Comparison of ENCODE assay signal across 16 cellular contexts in the genomic region with DNA sequence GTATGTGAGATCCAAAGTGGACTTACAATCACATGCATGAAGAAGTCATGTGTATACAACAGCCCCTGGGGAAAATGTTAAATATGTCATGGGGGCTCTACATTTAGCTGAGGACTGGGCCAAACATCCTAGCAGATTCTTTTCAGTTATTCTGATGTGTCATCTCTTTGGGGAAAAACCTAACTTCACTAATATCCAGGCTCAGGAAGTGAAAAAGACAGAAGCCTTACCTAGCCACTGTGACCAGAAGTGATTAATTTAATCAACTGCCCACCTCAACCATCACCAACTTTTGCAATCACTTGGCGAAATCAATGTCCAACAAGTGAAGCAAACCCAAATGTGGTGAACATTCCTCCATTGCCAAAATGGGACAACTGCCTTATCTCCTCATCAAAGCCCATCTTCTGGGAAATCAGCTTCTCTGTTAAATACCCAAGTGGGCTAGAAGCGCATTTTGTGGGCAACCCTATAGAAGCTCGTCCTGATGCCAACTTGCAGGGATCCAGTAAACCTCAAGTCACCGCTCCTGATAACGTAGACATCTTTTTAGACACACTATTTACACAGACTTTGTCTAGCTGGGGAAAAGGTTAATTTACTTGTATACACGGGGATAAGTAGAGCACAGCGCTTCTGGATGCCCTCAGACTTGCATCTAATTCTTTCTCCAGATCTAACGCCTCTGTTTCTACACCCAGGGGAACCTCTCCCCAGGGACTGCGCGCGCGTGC. TPM values are rescaled to one million over a fixed set of nuclear protein-coding genes. Genes with fewer than 3 reads are reported as not detected.
DNase-seq lines count a peak whose midpoint lies in the region; ATAC-seq, FAIRE-seq and TF ChIP-seq lines count a peak whose summit lies in the region.
"Had no signal": no experiment of that assay in that cellular context is flagged by ENCODE, and none has a peak within 500 bp of the region (broad histone marks: within the 10 kb centered on the region; RNA-seq: fewer than 3 reads in every experiment).

No MANE protein-coding gene starts in this region.

- H3K36me3 Mint-ChIP-seq in naive thymus-derived CD8-positive, alpha-beta T cell = peaks cover 0 to 7% (median 0%) of the 10 kb centered on the region in 3 donors
- H3K36me3 Mint-ChIP-seq: CD8-positive, alpha-beta T cell had no signal

- H3K27me3 ChIP-seq in H1 (replicated peaks in 1 of 4; ENCODE audit: control insufficient read depth in 3 of 4, extremely low read depth in 1 of 4, insufficient read depth in 3 of 4, low read length in 3 of 4) (peaks cover 25 to 52% (median 49%) of the 10 kb centered on the region in 4 experiments), tibial nerve (peaks cover 0 to 6% of the 10 kb centered on the region in 2 donors)

- no peaks in the 10 kb centered on the region for H3K79me2 ChIP-seq in H1 (ENCODE audit: control insufficient read depth in 1 of 2, insufficient read depth in 2 of 2, low read length in 2 of 2)

- H3K4me3 Mint-ChIP-seq in naive thymus-derived CD8-positive, alpha-beta T cell = peak overlapping the region in 6 of 10 donors; percentile 34 to 59 (median 40)
- peak overlapping the region in 1 of 2 donors; percentile 37 for H3K4me3 Mint-ChIP-seq in stimulated activated naive CD8-positive, alpha-beta T cell treated with anti-CD3 and anti-CD28 coated beads, Interleukin-15, amount 100 ng/mL, for 72 hours
- H3K4me3 Mint-ChIP-seq: activated T-helper 17 cell treated with anti-CD3 and anti-CD28 coated beads, Interleukin-2, amount 50 U/mL, for 72 hours had no signal

- H3K36me3 ChIP-seq in H1 (ENCODE audit: control insufficient read depth in 2 of 4, insufficient read depth in 4 of 4, low read length in 3 of 4) = no peaks in the 10 kb centered on the region
- no peaks in the 10 kb centered on the region for H3K36me3 ChIP-seq in tibial nerve

- TF ChIP-seq POLR2A in H1 (IDR thresholded peaks at IDR 0.05; ENCODE audit: control extremely low read depth in 1 of 2, low read depth in 2 of 2, low read length in 2 of 2) (no peak), tibial nerve (IDR thresholded peaks at IDR 0.05) (no peak)

- H4K20me1 ChIP-seq in H1 (replicated peaks in 1 of 2; ENCODE audit: control insufficient read depth in 1 of 2, insufficient read depth in 2 of 2, low read length in 2 of 2) = peaks cover 3 to 9% of the 10 kb centered on the region in 2 experiments

- H3K27ac ChIP-seq in H1 (ENCODE audit: low read depth, low read length) = no peak overlapping the region
- peak overlapping the region in 2 of 4 donors; percentile 80 for H3K27ac ChIP-seq in tibial nerve
- H3K27ac ChIP-seq: 22Rv1 had no signal

- H3K79me1 ChIP-seq in H1 (ENCODE audit: low read depth, low read length) = no peaks in the 10 kb centered on the region

- peaks cover 7% of the 10 kb centered on the region; the same call in 1 of the 2 replicates for H3K23me2 ChIP-seq in H1 (ENCODE audit: low read depth, low read length)

- no peak overlapping the region for H3K23ac ChIP-seq in H1 (ENCODE audit: insufficient read length)

- no peak overlapping the region for H2BK20ac ChIP-seq in H1 (ENCODE audit: low read length)

- POLR2A ChIA-PET in H1 (lab: Charles Lee; ENCODE audit: partially characterized antibody) = interaction anchor here (0.6 to 1.1 kb wide), 2 partner anchors 9 to 1834 kb away, joined by 3 read pairs; no protein-coding TSS in a partner anchor
- POLR2A ChIA-PET in naive thymus-derived CD8-positive, alpha-beta T cell (lab: Charles Lee) = no interaction called here

- H3K56ac ChIP-seq in H1 (replicated peaks; ENCODE audit: insufficient read length, low read depth, low read length) = no peak overlapping the region

- no peak overlapping the region for H3K9ac ChIP-seq in H1 (replicated peaks in 1 of 4; ENCODE audit: extremely low read depth in 1 of 4, low read depth in 3 of 4, low read length in 3 of 4)

- H3K14ac ChIP-seq in H1 (ENCODE audit: insufficient read length) = no peak overlapping the region

- H2BK120ac ChIP-seq in H1 (replicated peaks; ENCODE audit: low read depth, low read length) = no peak overlapping the region

- H2BK5ac ChIP-seq in H1 (ENCODE audit: low read depth, low read length) = no peak overlapping the region

- TF ChIP-seq CTCF in H1 (IDR thresholded peaks at IDR 0.05; ENCODE audit: control extremely low read depth in 1 of 3, insufficient read depth in 1 of 3, low read depth in 1 of 3, low read length in 3 of 3) = no peak
- TF ChIP-seq CTCF in tibial nerve (IDR thresholded peaks at IDR 0.05) = no peak

- H3K9me3 Mint-ChIP-seq in naive thymus-derived CD8-positive, alpha-beta T cell = peaks cover 0 to 14% (median 0%) of the 10 kb centered on the region in 9 donors
- H3K9me3 Mint-ChIP-seq in stimulated activated naive CD8-positive, alpha-beta T cell treated with anti-CD3 and anti-CD28 coated beads, Interleukin-15, amount 100 ng/mL, for 72 hours = no peaks in the 10 kb centered on the region
- H3K9me3 Mint-ChIP-seq: activated CD8-positive, alpha-beta T cell treated with anti-CD3 and anti-CD28 coated beads for 36 hours; HFFc6 had no signal

- peaks cover 4 to 17% (median 10%) of the 10 kb centered on the region in 4 experiments; a peak in 6 of 7 replicates for H3K4me1 ChIP-seq in H1 (replicated peaks in 1 of 4; ENCODE audit: control insufficient read depth in 3 of 4, insufficient read depth in 4 of 4, low read length in 3 of 4)
- peaks cover 0 to 30% (median 5%) of the 10 kb centered on the region in 4 donors for H3K4me1 ChIP-seq in tibial nerve

- H2BK15ac ChIP-seq in H1 (ENCODE audit: low read length) = 0 out of 2 replicates have a peak overlapping the region, but pooled peaks have one; percentile 46

- TF ChIP-seq EP300 in H1 (IDR thresholded peaks at IDR 0.05; ENCODE audit: borderline replicate concordance in 1 of 2, low read depth in 2 of 2, low read length in 2 of 2) = no peak
- TF ChIP-seq EP300 in tibial nerve (IDR thresholded peaks at IDR 0.05) = no peak

- WGBS in H1 (ENCODE audit: extremely low coverage in 1 of 2, insufficient coverage in 1 of 2, insufficient read length in 1 of 2, insufficient replicate concordance in 2 of 2, low coverage in 1 of 2, low lambda C conversion rate in 2 of 2, missing lambda C conversion rate in 1 of 2), 2 experiments = 87% methylated on average over 12 of the region's 12 CpGs; no CpG with 5 or more reads in 1 of the 2 experiments
- 68 to 74% methylated on average over 12 of the region's 12 CpGs for WGBS in tibial nerve, 2 donors

- no peak for TF ChIP-seq RAD21 in H1 (IDR thresholded peaks at IDR 0.05 in 1 of 2, conservative IDR thresholded peaks at IDR 0.05 in 1 of 2; ENCODE audit: low read depth in 2 of 2, low read length in 2 of 2)

- FAIRE-seq in H1 (lab: Jason Lieb, UNC) = no peak
- FAIRE-seq: TTC549 had no signal

- peaks cover 27 to 57% (median 34%) of the 10 kb centered on the region in 5 donors for H3K27me3 Mint-ChIP-seq in naive thymus-derived CD8-positive, alpha-beta T cell
- peaks cover 50% of the 10 kb centered on the region for H3K27me3 Mint-ChIP-seq in stimulated activated naive CD8-positive, alpha-beta T cell treated with anti-CD3 and anti-CD28 coated beads, Interleukin-15, amount 100 ng/mL, for 72 hours

- no peak overlapping the region for H2BK12ac ChIP-seq in H1 (ENCODE audit: low read depth, low read length)

- no peak overlapping the region for H3K4ac ChIP-seq in H1 (replicated peaks; ENCODE audit: insufficient read length, low read depth, low read length)

- no peaks in the 10 kb centered on the region for H3K9me3 ChIP-seq in H1 (ENCODE audit: insufficient read depth in 2 of 2, low read depth in 1 of 2, low read length in 1 of 2)
- H3K9me3 ChIP-seq in tibial nerve = no peaks in the 10 kb centered on the region

- H4K5ac ChIP-seq in H1 (ENCODE audit: insufficient read length, low read depth, low read length) = no peak overlapping the region

- DNase-seq in NCI-H1436 (lab: John Stamatoyannopoulos, UW) (peak; percentile 28), NCI-H1436 treated with DMSO at 0.1 percent for 48 hours (lab: John Stamatoyannopoulos, UW) (no peak), H1 (ENCODE audit: low read depth in 1 of 2, low spot score in 2 of 2) (no peak), tibial nerve (ENCODE audit: low spot score in 2 of 2) (peak in 1 of 2 donors; percentile 11)
- DNase-seq in naive thymus-derived CD8-positive, alpha-beta T cell = no peak
- DNase-seq in stimulated activated naive CD8-positive, alpha-beta T cell treated with anti-CD3 and anti-CD28 coated beads, Interleukin-15, amount 100 ng/mL, for 72 hours = no peak
- DNase-seq: activated CD8-positive, alpha-beta T cell treated with anti-CD3 and anti-CD28 coated beads for 36 hours; CD8-positive, alpha-beta T cell; HFFc6; NCI-H2107; stimulated activated CD4-positive, alpha-beta T cell treated with anti-CD3 and anti-CD28 coated beads, Interleukin-2, amount 100 ng/mL, for 24 hours had no signal

- H3K4me1 Mint-ChIP-seq in naive thymus-derived CD8-positive, alpha-beta T cell = peaks cover 11 to 25% (median 23%) of the 10 kb centered on the region in 4 donors
- H3K4me1 Mint-ChIP-seq in stimulated activated naive CD8-positive, alpha-beta T cell treated with anti-CD3 and anti-CD28 coated beads, Interleukin-15, amount 100 ng/mL, for 72 hours = peaks cover 29% of the 10 kb centered on the region

- no peak overlapping the region for H4K91ac ChIP-seq in H1 (replicated peaks; ENCODE audit: insufficient read length, low read length)

- CTCF ChIA-PET in H1 (lab: Charles Lee; ENCODE audit: partially characterized antibody) = interaction anchor here (0.8 to 1.4 kb wide), 2 partner anchors 31 to 33 kb away, joined by 3 to 4 read pairs; no protein-coding TSS in a partner anchor

- H2AFZ ChIP-seq in H1 (ENCODE audit: low read length) = no peak overlapping the region

- ATAC-seq in naive thymus-derived CD8-positive, alpha-beta T cell = no peak
- ATAC-seq in GM18873 (IDR thresholded peaks at IDR 0.05; ENCODE audit: low FRiP score, unreplicated experiment) = no peak
- no peak for ATAC-seq in stimulated activated naive CD8-positive, alpha-beta T cell treated with anti-CD3 and anti-CD28 coated beads, Interleukin-15, amount 100 ng/mL, for 72 hours
- no peak for ATAC-seq in GM21529 (IDR thresholded peaks at IDR 0.05; ENCODE audit: unreplicated experiment)
- ATAC-seq: activated CD8-positive, alpha-beta T cell treated with anti-CD3 and anti-CD28 coated beads for 36 hours; activated T-helper 17 cell treated with anti-CD3 and anti-CD28 coated beads, Interleukin-2, amount 50 U/mL, for 72 hours; CD8-positive, alpha-beta T cell had no signal

- H3K27ac Mint-ChIP-seq in naive thymus-derived CD8-positive, alpha-beta T cell = no peak overlapping the region
- no peak overlapping the region for H3K27ac Mint-ChIP-seq in stimulated activated naive CD8-positive, alpha-beta T cell treated with anti-CD3 and anti-CD28 coated beads, Interleukin-15, amount 100 ng/mL, for 72 hours
- H3K27ac Mint-ChIP-seq: activated CD8-positive, alpha-beta T cell treated with anti-CD3 and anti-CD28 coated beads for 36 hours; activated T-helper 17 cell treated with anti-CD3 and anti-CD28 coated beads, Interleukin-2, amount 50 U/mL, for 72 hours; CD8-positive, alpha-beta T cell; HFFc6 had no signal

- H3K4me2 ChIP-seq in H1 (ENCODE audit: insufficient read depth in 1 of 2, low read depth in 2 of 2, low read length in 2 of 2) = peak overlapping the region; percentile 88 to 98; a peak in 1 of 4 replicates

- 0 out of 8 replicates have a peak overlapping the region, but pooled peaks of 1 of the 4 experiments have one; percentile 68 for H3K4me3 ChIP-seq in H1 (ENCODE audit: extremely low read depth in 1 of 4, insufficient read depth in 2 of 4, low read depth in 3 of 4, low read length in 4 of 4)
- H3K4me3 ChIP-seq in tibial nerve = peak overlapping the region in 3 of 4 donors; percentile 50 to 66 (median 64)

- no peak overlapping the region for H3K18ac ChIP-seq in H1 (ENCODE audit: extremely low read depth, low read length)

- H4K8ac ChIP-seq in H1 (ENCODE audit: extremely low read depth, insufficient read depth, low read length) = no peak overlapping the region

- no peak overlapping the region for H2AK5ac ChIP-seq in H1 (ENCODE audit: low read depth, low read length)

RNA-seq across cellular contexts. Expression of a gene that starts 1.4 kb away (rescaled TPM):
- 0.84 and 1.3 TPM in 2 replicates for total RNA-seq in H1 (2021; fragmentation: NEBNext Ultra II Directional; extraction: Animal tissue kit (Norgen Biotek cat#: 25700))
- polyA plus RNA-seq in H1 (2011; rRNA removed) = 0.05 and 0.28 TPM in 2 replicates
- polyA plus RNA-seq in H1 (2011; cell fraction: cytosol; rRNA removed) = 0.40 TPM
- polyA plus RNA-seq in H1 (2011; cell fraction: nucleus; rRNA removed) = 0.19 TPM
- polyA plus RNA-seq in H1 (2012, experiment 1 of 2) = 0.16 to 0.47 TPM (median 0.21 TPM) in 4 replicates
- polyA plus RNA-seq in H1 (2012, experiment 2 of 2) = 0.14 TPM
- polyA plus RNA-seq in H1 (2013, experiment 1 of 2) = 0.22 TPM
- polyA plus RNA-seq in H1 (2013, experiment 2 of 2) = 0.15 TPM
- under 0.01 and 0.10 TPM in 2 replicates for polyA minus RNA-seq in H1 (2011; rRNA and poly(A)+ RNA removed)
- not detected for polyA minus RNA-seq in H1 (2011; cell fraction: cytosol; rRNA and poly(A)+ RNA removed)
- 0.50 TPM for polyA minus RNA-seq in H1 (2011; cell fraction: nucleus; rRNA and poly(A)+ RNA removed)
- total RNA-seq in naive thymus-derived CD8-positive, alpha-beta T cell = not detected
- not detected for polyA plus RNA-seq in naive thymus-derived CD8-positive, alpha-beta T cell
- 1 to 10 TPM in 3 of 4 donors, under 1 TPM in 1; 0.60 to 5.3 (median 2.6) TPM for total RNA-seq in tibial nerve
- total RNA-seq: activated CD8-positive, alpha-beta T cell treated with anti-CD3 and anti-CD28 coated beads for 36 hours; activated T-helper 17 cell treated with anti-CD3 and anti-CD28 coated beads, Interleukin-2, amount 50 U/mL, for 72 hours; CD8-positive, alpha-beta T cell had no signal
